Comparison of ENCODE assay signal across 8 cellular contexts in genomic region chr1:235866207-235866912, GRCh38. TPM values are rescaled to one million over a fixed set of nuclear protein-coding genes. Genes with fewer than 3 reads are reported as not detected.
A peak's percentile ranks its signal among the peaks of the same experiment; 100 is the strongest.
DNase-seq lines count a peak whose midpoint lies in the region; ATAC-seq and TF ChIP-seq lines count a peak whose summit lies in the region.

Gene LYST (minus strand): TSS chr1:235866906. CDS start chr1:235830417, 36,489 bp downstream.

- whole genome bisulfite sequencing in thyroid gland, 2 donors: 0 to 1% methylated on average over 26 of the region's 71 CpGs

- peak within 1 kb of the TSS; percentile 80 for H3K27ac ChIP-seq in OCI-LY3 (ENCODE audit: low read length)
- H3K27ac ChIP-seq in thyroid gland: peak within 1 kb of the TSS; percentile 94 to 97 (median 97)

- no peaks in the 10 kb centered on the region for H3K36me3 ChIP-seq in OCI-LY3 (replicated peaks; ENCODE audit: low read depth, low read length)
- H3K36me3 ChIP-seq in thyroid gland: no peaks in the 10 kb centered on the region

- no peaks in the 10 kb centered on the region for H3K79me2 ChIP-seq in OCI-LY3 (ENCODE audit: low read length)

- H3K27me3 ChIP-seq in OCI-LY3 (ENCODE audit: low read depth, low read length) (no peaks in the 10 kb centered on the region), thyroid gland (no peaks in the 10 kb centered on the region)

- H2AFZ ChIP-seq in OCI-LY3 (ENCODE audit: low read depth, low read length): peak within 1 kb of the TSS; percentile 57

- H3K4me3 Mint-ChIP-seq in natural killer cell treated with Interleukin-12 subunit alpha and Interleukin-12 subunit beta and Interleukin-15 and Interleukin-18, amount 100 ng/mL, for 72 hours: peak within 1 kb of the TSS; percentile 99

- peak in 8 of 14 donors; percentile 18 to 66 (median 54) for DNase-seq in C1 segment of cervical spinal cord (lab: John Stamatoyannopoulos, UW)
- DNase-seq in activated T-helper 1 cell treated with Interleukin-2 at 50 U/mL for 16 hours (ENCODE audit: low read depth): peak; percentile 28
- peak; percentile 46 for DNase-seq in fibroblast of peridontal ligament (ENCODE audit: extremely low read depth)
- DNase-seq in natural killer cell treated with Interleukin-12 subunit alpha and Interleukin-12 subunit beta and Interleukin-15 and Interleukin-18, amount 100 ng/mL, for 72 hours (ENCODE audit: low spot score): peak; percentile 82
- peak; percentile 63 to 66 for DNase-seq in thyroid gland

- no peaks in the 10 kb centered on the region for H3K9me3 Mint-ChIP-seq in natural killer cell treated with Interleukin-12 subunit alpha and Interleukin-12 subunit beta and Interleukin-15 and Interleukin-18, amount 100 ng/mL, for 72 hours

- intact Hi-C loops in thyroid gland (cut with DNase I): no loop called here

- peak; percentile 44 for ATAC-seq in GM19025 (IDR thresholded peaks at IDR 0.05; ENCODE audit: low read depth, unreplicated experiment)
- ATAC-seq in HG03196 (IDR thresholded peaks at IDR 0.05; ENCODE audit: unreplicated experiment): peak; percentile 44
- ATAC-seq in natural killer cell treated with Interleukin-12 subunit alpha and Interleukin-12 subunit beta and Interleukin-15 and Interleukin-18, amount 100 ng/mL, for 72 hours: peak; percentile 75 to 77

- peaks cover 4% of the 10 kb centered on the region for H3K36me3 Mint-ChIP-seq in natural killer cell treated with Interleukin-12 subunit alpha and Interleukin-12 subunit beta and Interleukin-15 and Interleukin-18, amount 100 ng/mL, for 72 hours

- H3K4me1 ChIP-seq in OCI-LY3 (ENCODE audit: low read length) (peaks cover 23% of the 10 kb centered on the region), thyroid gland (peaks cover 13 to 19% of the 10 kb centered on the region in 2 donors)

- peaks cover 56 to 57% of the 10 kb centered on the region in 2 donors for H3K4me1 Mint-ChIP-seq in natural killer cell treated with Interleukin-12 subunit alpha and Interleukin-12 subunit beta and Interleukin-15 and Interleukin-18, amount 100 ng/mL, for 72 hours (ENCODE audit: low read depth in 2 of 2)

- H3K27me3 Mint-ChIP-seq in natural killer cell treated with Interleukin-12 subunit alpha and Interleukin-12 subunit beta and Interleukin-15 and Interleukin-18, amount 100 ng/mL, for 72 hours: no peaks in the 10 kb centered on the region

- TF ChIP-seq POLR2A in thyroid gland (IDR thresholded peaks at IDR 0.05): peak in 1 of 2 donors; percentile 8

- peak within 1 kb of the TSS in 1 of 2 donors; percentile 98 for H3K27ac Mint-ChIP-seq in natural killer cell treated with Interleukin-12 subunit alpha and Interleukin-12 subunit beta and Interleukin-15 and Interleukin-18, amount 100 ng/mL, for 72 hours

- H3K9me3 ChIP-seq in OCI-LY3 (ENCODE audit: insufficient read depth, low read length) (no peaks in the 10 kb centered on the region), thyroid gland (no peaks in the 10 kb centered on the region)

- no peaks in the 10 kb centered on the region for H4K20me1 ChIP-seq in OCI-LY3 (ENCODE audit: insufficient read depth, low read length)

- peak within 1 kb of the TSS; percentile 80 for H3K4me3 ChIP-seq in OCI-LY3 (ENCODE audit: low read length)
- peak within 1 kb of the TSS; percentile 30 to 71 (median 66) for H3K4me3 ChIP-seq in thyroid gland (replicated peaks in 1 of 3)

- H3K4me2 ChIP-seq in OCI-LY3 (ENCODE audit: low read length): peak within 1 kb of the TSS; percentile 90

- TF ChIP-seq CTCF in OCI-LY3 (IDR thresholded peaks at IDR 0.05; ENCODE audit: low read depth, low read length) (peak; percentile 54), thyroid gland (IDR thresholded peaks at IDR 0.05) (peak in 1 of 6 experiments; percentile 26)

- H3K9ac ChIP-seq in OCI-LY3 (ENCODE audit: low read length): peak within 1 kb of the TSS; percentile 70

RNA-seq across cellular contexts. Expression of gene LYST, which starts in this region (rescaled TPM):
- 10 to 100 TPM; 68.8 to 91.2 TPM for total RNA-seq in natural killer cell treated with Interleukin-12 subunit alpha and Interleukin-12 subunit beta and Interleukin-15 and Interleukin-18, amount 100 ng/mL, for 72 hours
- 10 to 100 TPM; 46.8 to 68.4 (median 47.8) TPM for total RNA-seq in thyroid gland

Comparison
In these comparisons a context has a peak if more than half of its experiments do, and no peak if none do; other contexts are left out.
1. Peak in every context shown above with its lines: DNase-seq, ATAC-seq, H3K4me3 ChIP-seq and H3K27ac ChIP-seq.
2. DNase-seq: peak in every context shown above with its lines; median percentile 82 in natural killer cell treated with Interleukin-12 subunit alpha and Interleukin-12 subunit beta and Interleukin-15 and Interleukin-18, amount 100 ng/mL, for 72 hours; 64 in thyroid gland; 54 in C1 segment of cervical spinal cord; 46 in fibroblast of peridontal ligament; 28 in activated T-helper 1 cell treated with Interleukin-2 at 50 U/mL for 16 hours.